In genomic region chr16:917591-918061, GRCh38 we compare ENCODE assay signal across 1 cellular context.
TF ChIP-seq lines count a peak whose summit lies in the region.

No MANE protein-coding gene starts in this region.

TF ChIP-seq in WTC11, 78 proteins besides CTCF, POLR2A, EP300 and RAD21 (continued from another document):
- TF ChIP-seq IRF1 (CRISPR knock-in tag; IDR thresholded peaks at IDR 0.05) (no peak), TEAD1 (CRISPR knock-in tag; IDR thresholded peaks at IDR 0.05) (no peak), CDX4 (CRISPR knock-in tag; IDR thresholded peaks at IDR 0.05; ENCODE audit: borderline replicate concordance) (no peak), TCF7 (CRISPR knock-in tag; IDR thresholded peaks at IDR 0.05; ENCODE audit: low read depth) (no peak), MXD4 (CRISPR knock-in tag; IDR thresholded peaks at IDR 0.05; ENCODE audit: borderline replicate concordance) (no peak), ZNF263 (CRISPR knock-in tag; IDR thresholded peaks at IDR 0.05; ENCODE audit: low read depth) (no peak), ATF3 (CRISPR knock-in tag; conservative IDR thresholded peaks at IDR 0.05) (no peak), JAZF1 (CRISPR knock-in tag; IDR thresholded peaks at IDR 0.05) (no peak), OVOL2 (CRISPR knock-in tag; IDR thresholded peaks at IDR 0.05; ENCODE audit: borderline replicate concordance) (no peak)
